Comparison of ENCODE assay signal across 17 cellular contexts in the genomic region with DNA sequence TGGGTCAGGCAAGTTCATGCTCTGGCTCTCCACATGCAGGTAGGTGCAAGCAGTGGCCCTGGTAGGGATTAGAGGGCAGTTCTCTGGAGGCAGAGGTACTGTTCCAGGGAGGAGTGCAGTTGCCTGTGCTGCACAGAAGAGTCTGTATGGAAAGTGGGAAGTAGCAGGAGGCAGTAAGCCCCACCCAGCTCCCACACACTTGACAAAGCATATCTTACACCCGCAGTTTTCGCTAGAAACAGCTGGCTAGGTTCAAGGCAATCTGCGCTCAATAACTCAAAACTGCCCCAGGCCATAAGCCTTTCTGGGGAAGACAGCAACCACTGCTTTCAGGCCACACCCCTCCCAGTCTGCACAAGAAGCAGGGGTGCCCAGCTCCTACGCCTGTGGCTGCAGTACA. TPM values are rescaled to one million over a fixed set of nuclear protein-coding genes. Genes with fewer than 3 reads are reported as not detected.
A peak's percentile ranks its signal among the peaks of the same experiment; 100 is the strongest.
DNase-seq lines count a peak whose midpoint lies in the region; ATAC-seq and TF ChIP-seq lines count a peak whose summit lies in the region.
"Had no signal": no experiment of that assay in that cellular context is flagged by ENCODE, and none has a peak within 500 bp of the region (broad histone marks: within the 10 kb centered on the region; RNA-seq: fewer than 3 reads in every experiment).

No MANE protein-coding gene starts in this region.

- H3K4me1 ChIP-seq in left ventricle myocardium inferior, result no peaks in the 10 kb centered on the region
- H3K4me1 ChIP-seq in smooth muscle cell (ENCODE audit: low read depth), result no peaks in the 10 kb centered on the region
- no peaks in the 10 kb centered on the region for H3K4me1 ChIP-seq in thyroid gland
- H3K4me1 ChIP-seq: gastrocnemius medialis had no signal

- no peaks in the 10 kb centered on the region for H3K36me3 ChIP-seq in left ventricle myocardium inferior
- H3K36me3 ChIP-seq in smooth muscle cell (ENCODE audit: low read depth), result no peaks in the 10 kb centered on the region
- H3K36me3 ChIP-seq in thyroid gland, result no peaks in the 10 kb centered on the region
- H3K36me3 ChIP-seq: gastrocnemius medialis had no signal

- no peak overlapping the region for H3K4me3 ChIP-seq in left ventricle myocardium inferior
- no peak overlapping the region for H3K4me3 ChIP-seq in smooth muscle cell
- H3K4me3 ChIP-seq in thyroid gland (replicated peaks in 1 of 3), result no peak overlapping the region
- H3K4me3 ChIP-seq: gastrocnemius medialis had no signal

- H4K20me1 ChIP-seq in smooth muscle cell (ENCODE audit: low read depth), result no peaks in the 10 kb centered on the region

- no peak overlapping the region for H3K9ac ChIP-seq in smooth muscle cell (ENCODE audit: low read depth)

- H3K4me3 Mint-ChIP-seq in naive thymus-derived CD8-positive, alpha-beta T cell, result no peak overlapping the region
- H3K4me3 Mint-ChIP-seq: stimulated activated naive CD8-positive, alpha-beta T cell treated with anti-CD3 and anti-CD28 coated beads, Interleukin-15, Interleukin-2, amounts not matched to agents 100 ng/mL and 50 ng/mL, for 24 hours had no signal

- POLR2A ChIA-PET in naive thymus-derived CD8-positive, alpha-beta T cell (lab: Charles Lee), result no interaction called here

- H3K9me3 ChIP-seq in left ventricle myocardium inferior (replicated peaks) (peaks cover 34% of the 10 kb centered on the region), smooth muscle cell (replicated peaks; ENCODE audit: low read depth) (no peaks in the 10 kb centered on the region), thyroid gland (no peaks in the 10 kb centered on the region)
- H3K9me3 ChIP-seq: gastrocnemius medialis had no signal

- intact Hi-C loops in Right ventricle myocardium inferior (cut with DNase I), result no loop called here
- intact Hi-C loops in left ventricle myocardium inferior (cut with micrococcal nuclease), result no loop called here
- intact Hi-C loops in thyroid gland (cut with DNase I), result no loop called here

- H2AFZ ChIP-seq in smooth muscle cell (ENCODE audit: low read depth), result no peak overlapping the region

- H3K27ac ChIP-seq in left ventricle myocardium inferior (replicated peaks) (no peak overlapping the region), smooth muscle cell (ENCODE audit: low read depth) (no peak overlapping the region), thyroid gland (no peak overlapping the region)
- H3K27ac ChIP-seq: gastrocnemius medialis had no signal

- no peaks in the 10 kb centered on the region for H3K79me2 ChIP-seq in smooth muscle cell (ENCODE audit: low read depth)

- no peak for TF ChIP-seq POLR2A in thyroid gland (IDR thresholded peaks at IDR 0.05)

- DNase-seq in Right ventricle myocardium inferior (ENCODE audit: missing footprints) (no peak), left ventricle myocardium inferior (no peak), OCI-M2 (lab: John Stamatoyannopoulos, UW; ENCODE audit: unreplicated experiment) (peak; percentile 35), epidermal melanocyte (ENCODE audit: insufficient read length, low spot score) (peak; percentile 57), smooth muscle cell (lab: John Stamatoyannopoulos, UW; ENCODE audit: unreplicated experiment) (no peak), islet precursor cell (no peak), thyroid gland (no peak)
- DNase-seq in naive thymus-derived CD8-positive, alpha-beta T cell, result no peak
- DNase-seq: Calu3; effector CD8-positive, alpha-beta T cell; gastrocnemius medialis; GOT3; midbrain; NCI-H1930; NCI-H774; occipital lobe had no signal

- 34% methylated on average over 4 of the region's 4 CpGs for WGBS in smooth muscle cell (ENCODE audit: low lambda C conversion rate)
- 47 to 56% methylated on average over 3 to 4 of the region's 4 CpGs for WGBS in thyroid gland, 2 donors

- H3K4me1 Mint-ChIP-seq in naive thymus-derived CD8-positive, alpha-beta T cell, result no peaks in the 10 kb centered on the region

- peaks cover 6 to 32% (median 22%) of the 10 kb centered on the region in 9 donors for H3K9me3 Mint-ChIP-seq in naive thymus-derived CD8-positive, alpha-beta T cell

- peak overlapping the region; percentile 3 for H3K4me2 ChIP-seq in smooth muscle cell

- no peak overlapping the region for H3K27ac Mint-ChIP-seq in naive thymus-derived CD8-positive, alpha-beta T cell
- H3K27ac Mint-ChIP-seq: stimulated activated naive CD8-positive, alpha-beta T cell treated with anti-CD3 and anti-CD28 coated beads, Interleukin-15, Interleukin-2, amounts not matched to agents 100 ng/mL and 50 ng/mL, for 24 hours had no signal

- no peaks in the 10 kb centered on the region for H3K27me3 Mint-ChIP-seq in naive thymus-derived CD8-positive, alpha-beta T cell
- H3K27me3 Mint-ChIP-seq: stimulated activated naive CD8-positive, alpha-beta T cell treated with anti-CD3 and anti-CD28 coated beads, Interleukin-15, Interleukin-2, amounts not matched to agents 100 ng/mL and 50 ng/mL, for 24 hours had no signal

- peaks cover 0 to 23% (median 14%) of the 10 kb centered on the region in 3 donors for H3K36me3 Mint-ChIP-seq in naive thymus-derived CD8-positive, alpha-beta T cell

- ATAC-seq in Right ventricle myocardium inferior, result peak; percentile 39
- ATAC-seq in naive thymus-derived CD8-positive, alpha-beta T cell, result no peak
- ATAC-seq: gastrocnemius medialis had no signal

- TF ChIP-seq CTCF in left ventricle myocardium inferior (IDR thresholded peaks at IDR 0.05; ENCODE audit: borderline replicate concordance) (no peak), smooth muscle cell (IDR thresholded peaks at IDR 0.05; ENCODE audit: borderline replicate concordance, insufficient read depth, poor library complexity, severe bottlenecking) (no peak), thyroid gland (IDR thresholded peaks at IDR 0.05) (no peak)

- H3K27me3 ChIP-seq in left ventricle myocardium inferior (ENCODE audit: low read depth), result no peaks in the 10 kb centered on the region
- no peaks in the 10 kb centered on the region for H3K27me3 ChIP-seq in smooth muscle cell (ENCODE audit: low read depth)
- no peaks in the 10 kb centered on the region for H3K27me3 ChIP-seq in thyroid gland
- H3K27me3 ChIP-seq: gastrocnemius medialis had no signal

- no peaks in the 10 kb centered on the region for H3F3A ChIP-seq in smooth muscle cell (ENCODE audit: low read depth)

RNA-seq across cellular contexts. Expression of a gene that starts 33.1 kb away (rescaled TPM):
- total RNA-seq in Right ventricle myocardium inferior (not detected), left ventricle myocardium inferior (not detected), smooth muscle cell (not detected in 2 replicates), thyroid gland (under 1 TPM; 0.13 to 0.73 (median 0.51) TPM)
- 0.46 TPM in 1 of 2 replicates, not detected in the other for polyA plus RNA-seq in smooth muscle cell
- not detected for total RNA-seq in naive thymus-derived CD8-positive, alpha-beta T cell
- not detected for polyA plus RNA-seq in naive thymus-derived CD8-positive, alpha-beta T cell
- total RNA-seq: gastrocnemius medialis had no signal

Comparison
In these comparisons a context has a peak if more than half of its experiments do, and no peak if none do; other contexts are left out.
1. DNase-seq: peak in OCI-M2 (single experiment) and epidermal melanocyte (single experiment); none in Right ventricle myocardium inferior (single experiment), left ventricle myocardium inferior (single experiment), smooth muscle cell (single experiment), islet precursor cell (single experiment), naive thymus-derived CD8-positive, alpha-beta T cell (0 of 10) and thyroid gland (0 of 2).